Comparison of ENCODE assay signal across 8 cellular contexts in genomic region chr9:113578877-113579269, GRCh38.
DNase-seq lines count a peak whose midpoint lies in the region; ATAC-seq lines count a peak whose summit lies in the region.

No MANE protein-coding gene starts in this region.

- H3K4me2 ChIP-seq in mesendoderm (ENCODE audit: low read length) = no peak overlapping the region

- peak; percentile 50 for DNase-seq in COLO668 (lab: John Stamatoyannopoulos, UW; ENCODE audit: unreplicated experiment)
- peak; percentile 89 for DNase-seq in HT-29 (ENCODE audit: low spot score)
- peak; percentile 84 for DNase-seq in T1000 (lab: John Stamatoyannopoulos, UW)
- peak; percentile 97 for DNase-seq in astrocyte of the hippocampus (ENCODE audit: low read depth, low spot score)
- peak; percentile 55 to 57 for DNase-seq in memory B cell (ENCODE audit: low spot score in 2 of 2)
- DNase-seq in mesendoderm = no peak

- H3K27ac Mint-ChIP-seq in memory B cell = peak overlapping the region; percentile 81
- peak overlapping the region; percentile 80 for H3K27ac Mint-ChIP-seq in stimulated activated memory B cell treated with anti-CD40 and anti-IgM and Interleukin-4, amounts not matched to agents 10 μg/mL and 1 μg/mL and 100 μg/mL, for 72 hours

- no peak overlapping the region for H3K56ac ChIP-seq in mesendoderm (ENCODE audit: low read length)

- H2AK5ac ChIP-seq in mesendoderm (ENCODE audit: low read length) = no peak overlapping the region

- H3K9ac ChIP-seq in mesendoderm (ENCODE audit: low read length) = no peak overlapping the region

- H3K36me3 ChIP-seq in mesendoderm (ENCODE audit: control insufficient read depth, insufficient read depth, low read length) = no peaks in the 10 kb centered on the region

- no peak overlapping the region for H2BK120ac ChIP-seq in mesendoderm (ENCODE audit: low read depth, low read length)

- no peaks in the 10 kb centered on the region for H3K79me2 ChIP-seq in mesendoderm (ENCODE audit: control insufficient read depth, insufficient read depth, low read length)

- H3K4me3 Mint-ChIP-seq in memory B cell = peak overlapping the region; percentile 51
- no peak overlapping the region for H3K4me3 Mint-ChIP-seq in stimulated activated memory B cell treated with anti-CD40 and anti-IgM and Interleukin-4, amounts not matched to agents 10 μg/mL and 1 μg/mL and 100 μg/mL, for 72 hours

- no peak overlapping the region for H3K27ac ChIP-seq in mesendoderm (ENCODE audit: low read depth, low read length)

- WGBS in mesendoderm (ENCODE audit: extremely low coverage, insufficient coverage, low lambda C conversion rate) = no CpG with 5 or more reads among the region's 5 CpGs

- H3K4ac ChIP-seq in mesendoderm (ENCODE audit: low read depth, low read length) = no peak overlapping the region

- no peaks in the 10 kb centered on the region for H3K79me1 ChIP-seq in mesendoderm (ENCODE audit: low read length)

- H3K4me1 ChIP-seq in mesendoderm (ENCODE audit: control insufficient read depth, low read depth, low read length) = no peaks in the 10 kb centered on the region

- peaks cover 60% of the 10 kb centered on the region for H3K4me1 Mint-ChIP-seq in memory B cell
- peaks cover 95% of the 10 kb centered on the region for H3K4me1 Mint-ChIP-seq in stimulated activated memory B cell treated with anti-CD40 and anti-IgM and Interleukin-4, amounts not matched to agents 10 μg/mL and 1 μg/mL and 100 μg/mL, for 72 hours

- peaks cover 1% of the 10 kb centered on the region for H3K27me3 Mint-ChIP-seq in memory B cell
- H3K27me3 Mint-ChIP-seq in stimulated activated memory B cell treated with anti-CD40 and anti-IgM and Interleukin-4, amounts not matched to agents 10 μg/mL and 1 μg/mL and 100 μg/mL, for 72 hours = no peaks in the 10 kb centered on the region

- no peak overlapping the region for H2BK5ac ChIP-seq in mesendoderm (ENCODE audit: low read length)

- H3K27me3 ChIP-seq in mesendoderm (ENCODE audit: insufficient read depth, low read length, poor library complexity) = no peaks in the 10 kb centered on the region

- H3K18ac ChIP-seq in mesendoderm (ENCODE audit: low read length) = no peak overlapping the region

- H4K5ac ChIP-seq in mesendoderm (ENCODE audit: low read length) = no peak overlapping the region

- no peak overlapping the region for H3K23ac ChIP-seq in mesendoderm (ENCODE audit: low read length)

- ATAC-seq in GM21381 (IDR thresholded peaks at IDR 0.05; ENCODE audit: unreplicated experiment) (peak; percentile 57), memory B cell (ENCODE audit: low read depth) (peak; percentile 41)
- peak; percentile 78 for ATAC-seq in stimulated activated memory B cell treated with anti-CD40 and anti-IgM and Interleukin-4, amounts not matched to agents 10 μg/mL and 1 μg/mL and 100 μg/mL, for 72 hours

- no peak overlapping the region for H3K4me3 ChIP-seq in mesendoderm (ENCODE audit: low read length)

- H2BK15ac ChIP-seq in mesendoderm (replicated peaks; ENCODE audit: low read depth) = no peak overlapping the region

- H4K8ac ChIP-seq in mesendoderm (ENCODE audit: low read depth, low read length) = no peak overlapping the region

- H3K36me3 Mint-ChIP-seq in memory B cell = peaks cover 7% of the 10 kb centered on the region
- H3K36me3 Mint-ChIP-seq in stimulated activated memory B cell treated with anti-CD40 and anti-IgM and Interleukin-4, amounts not matched to agents 10 μg/mL and 1 μg/mL and 100 μg/mL, for 72 hours = peaks cover 13% of the 10 kb centered on the region

- no peaks in the 10 kb centered on the region for H3K9me3 Mint-ChIP-seq in memory B cell
- H3K9me3 Mint-ChIP-seq in stimulated activated memory B cell treated with anti-CD40 and anti-IgM and Interleukin-4, amounts not matched to agents 10 μg/mL and 1 μg/mL and 100 μg/mL, for 72 hours = no peaks in the 10 kb centered on the region
